1 cellular context compared by ENCODE assay signal in genomic region chr11:12682730-12683500, GRCh38.
TF ChIP-seq lines count a peak whose summit lies in the region.

No MANE protein-coding gene starts in this region.

TF ChIP-seq in HepG2, 621 proteins besides CTCF, POLR2A, EP300 and RAD21:
- TF ChIP-seq LBX2 (CRISPR knock-in tag; IDR thresholded peaks at IDR 0.05; ENCODE audit: borderline replicate concordance) = no peak
